ENCODE assay signal across 32 cellular contexts in the genomic region with DNA sequence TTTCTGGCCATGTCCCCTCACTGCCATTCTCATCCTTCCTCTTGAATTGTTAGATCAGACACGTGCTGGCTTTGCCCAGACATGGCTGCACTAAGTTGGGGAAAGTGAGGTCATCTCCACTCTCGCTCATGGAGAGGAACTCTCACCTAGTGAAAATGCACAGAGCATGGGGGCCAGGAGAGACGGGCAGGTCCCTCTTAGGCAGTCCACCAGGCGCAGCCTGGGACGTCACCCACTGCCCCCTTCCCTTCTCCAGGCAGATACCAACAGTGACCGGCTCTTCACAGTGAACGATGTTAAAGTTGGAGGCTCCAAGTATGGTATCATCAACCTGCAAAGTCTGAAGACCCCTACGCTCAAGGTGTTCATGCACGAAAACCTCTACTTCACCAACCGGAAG. TPM values are rescaled to one million over a fixed set of nuclear protein-coding genes. Genes with fewer than 3 reads are reported as not detected.
"Had no signal": no experiment of that assay in that cellular context is flagged by ENCODE, and none has a peak within 500 bp of the region (broad histone marks: within the 10 kb centered on the region; RNA-seq: fewer than 3 reads in every experiment).

No MANE protein-coding gene starts in this region.

- H3K9me3 Mint-ChIP-seq: activated CD4-positive, alpha-beta memory T cell treated with anti-CD3 and anti-CD28 coated beads for 36 hours; activated CD4-positive, alpha-beta T cell treated with anti-CD3 and anti-CD28 coated beads, Interleukin-2, amount 10 ng/mL, durations not matched to agents 24 days and 14 days; activated naive CD4-positive, alpha-beta T cell treated with anti-CD3 and anti-CD28 coated beads, Interleukin-2, amount 10 ng/mL, durations not matched to agents 7 days and 5 days; activated naive CD4-positive, alpha-beta T cell treated with anti-CD3 and anti-CD28 coated beads, Interleukin-2, amount 50 U/mL, for 72 hours; activated naive CD8-positive, alpha-beta T cell treated with anti-CD3 and anti-CD28 coated beads, Interleukin-2, amount 10 ng/mL, durations not matched to agents 7 days and 5 days; activated T-cell treated with anti-CD3 and anti-CD28 coated beads, Interleukin-2, amount 50 U/mL, for 72 hours; brain; dendritic cell treated with granulocyte-macrophage colony-stimulating factor and Interleukin-4, amounts not matched to agents 40 ng/mL and 50 ng/mL, for 4 days; endodermal cell had no signal

- H3K4me1 ChIP-seq: ascending aorta, breast epithelium, heart left ventricle had no signal

- H3K27ac Mint-ChIP-seq: activated CD4-positive, alpha-beta memory T cell treated with anti-CD3 and anti-CD28 coated beads for 36 hours; activated CD4-positive, alpha-beta T cell treated with anti-CD3 and anti-CD28 coated beads for 36 hours; activated CD4-positive, alpha-beta T cell treated with anti-CD3 and anti-CD28 coated beads, Interleukin-2, amount 10 ng/mL, durations not matched to agents 24 days and 14 days; activated CD8-positive, alpha-beta memory T cell treated with anti-CD3 and anti-CD28 coated beads, Interleukin-2, amount 10 ng/mL, durations not matched to agents 7 days and 5 days; activated CD8-positive, alpha-beta T cell treated with anti-CD3 and anti-CD28 coated beads, Interleukin-2, amount 10 ng/mL, durations not matched to agents 7 days and 5 days; activated naive CD4-positive, alpha-beta T cell treated with anti-CD3 and anti-CD28 coated beads, Interleukin-2, amount 10 ng/mL, durations not matched to agents 7 days and 5 days; activated naive CD8-positive, alpha-beta T cell treated with anti-CD3 and anti-CD28 coated beads, Interleukin-2, amount 10 ng/mL, durations not matched to agents 7 days and 5 days; activated T-cell treated with anti-CD3 and anti-CD28 coated beads, Interleukin-2, amount 50 U/mL, for 72 hours; brain; dendritic cell treated with granulocyte-macrophage colony-stimulating factor and Interleukin-4, amounts not matched to agents 40 ng/mL and 50 ng/mL, for 4 days; endodermal cell had no signal

- H3K27me3 Mint-ChIP-seq: activated CD4-positive, alpha-beta memory T cell treated with anti-CD3 and anti-CD28 coated beads for 36 hours; activated CD4-positive, alpha-beta T cell treated with anti-CD3 and anti-CD28 coated beads for 36 hours; activated CD4-positive, alpha-beta T cell treated with anti-CD3 and anti-CD28 coated beads, Interleukin-2, amount 10 ng/mL, durations not matched to agents 24 days and 14 days; activated CD8-positive, alpha-beta memory T cell treated with anti-CD3 and anti-CD28 coated beads, Interleukin-2, amount 10 ng/mL, durations not matched to agents 7 days and 5 days; activated naive CD4-positive, alpha-beta T cell treated with anti-CD3 and anti-CD28 coated beads, Interleukin-2, amount 10 ng/mL, durations not matched to agents 7 days and 5 days; activated naive CD8-positive, alpha-beta T cell treated with anti-CD3 and anti-CD28 coated beads, Interleukin-2, amount 10 ng/mL, durations not matched to agents 7 days and 5 days; brain; dendritic cell treated with granulocyte-macrophage colony-stimulating factor and Interleukin-4, amounts not matched to agents 40 ng/mL and 50 ng/mL, for 4 days had no signal

- H3K4me1 Mint-ChIP-seq: brain, endodermal cell had no signal

- ATAC-seq: activated CD4-positive, alpha-beta T cell treated with anti-CD3 and anti-CD28 coated beads for 36 hours; activated CD8-positive, alpha-beta memory T cell treated with anti-CD3 and anti-CD28 coated beads, Interleukin-2, amount 10 ng/mL, durations not matched to agents 7 days and 5 days; activated CD8-positive, alpha-beta T cell treated with anti-CD3 and anti-CD28 coated beads, Interleukin-2, amount 10 ng/mL, durations not matched to agents 7 days and 5 days; activated naive CD4-positive, alpha-beta T cell treated with anti-CD3 and anti-CD28 coated beads, Interleukin-2, amount 50 U/mL, for 72 hours; activated T-cell treated with anti-CD3 and anti-CD28 coated beads, Interleukin-2, amount 50 U/mL, for 72 hours; esophagus mucosa; heart left ventricle had no signal

- FAIRE-seq: frontal cortex had no signal

- H3K36me3 ChIP-seq: breast epithelium had no signal

- H3K4me3 ChIP-seq: ascending aorta, breast epithelium, cardiac muscle cell, coronary artery, dorsolateral prefrontal cortex, heart left ventricle had no signal

- H3K9me3 ChIP-seq: ascending aorta, breast epithelium, heart left ventricle had no signal

- DNase-seq: activated CD4-positive, alpha-beta memory T cell treated with anti-CD3 and anti-CD28 coated beads for 36 hours; activated CD4-positive, alpha-beta T cell treated with anti-CD3 and anti-CD28 coated beads for 36 hours; activated CD4-positive, alpha-beta T cell treated with anti-CD3 and anti-CD28 coated beads, Interleukin-2, amount 10 ng/mL, durations not matched to agents 24 days and 14 days; activated CD4-positive, CD25-positive, alpha-beta regulatory T cell; activated CD4-positive, CD25-positive, alpha-beta regulatory T cell treated with anti-CD3 and anti-CD28 coated beads, Interleukin-2, amount 50 U/mL, for 72 hours; activated CD8-positive, alpha-beta memory T cell treated with anti-CD3 and anti-CD28 coated beads, Interleukin-2, amount 10 ng/mL, durations not matched to agents 7 days and 5 days; activated CD8-positive, alpha-beta memory T cell treated with anti-CD3 and anti-CD28 coated beads, Interleukin-2, amount 50 U/mL, for 4 hours; activated CD8-positive, alpha-beta T cell treated with anti-CD3 and anti-CD28 coated beads, Interleukin-2, amount 10 ng/mL, durations not matched to agents 7 days and 5 days; activated gamma-delta T cell; activated naive CD4-positive, alpha-beta T cell; activated naive CD4-positive, alpha-beta T cell treated with anti-CD3 and anti-CD28 coated beads, Interleukin-2, amount 10 ng/mL, durations not matched to agents 7 days and 5 days; activated naive CD8-positive, alpha-beta T cell treated with anti-CD3 and anti-CD28 coated beads, Interleukin-2, amount 10 ng/mL, durations not matched to agents 7 days and 5 days; activated T-cell treated with anti-CD3 and anti-CD28 coated beads, Interleukin-2, amount 50 U/mL, for 1 hour; activated T-cell treated with anti-CD3 and anti-CD28 coated beads, Interleukin-2, amount 50 U/mL, for 72 hours; central memory CD4-positive, alpha-beta T cell; cerebellar nuclear complex; dorsolateral prefrontal cortex; effector memory CD4-positive, alpha-beta T cell; endodermal cell; foreskin fibroblast; glutamatergic neuron; heart left ventricle; T-helper 2 cell had no signal

- H3K4me3 Mint-ChIP-seq: activated CD4-positive, alpha-beta memory T cell treated with anti-CD3 and anti-CD28 coated beads for 36 hours; activated CD4-positive, alpha-beta T cell treated with anti-CD3 and anti-CD28 coated beads for 36 hours; activated CD4-positive, alpha-beta T cell treated with anti-CD3 and anti-CD28 coated beads, Interleukin-2, amount 10 ng/mL, durations not matched to agents 24 days and 14 days; activated CD8-positive, alpha-beta memory T cell treated with anti-CD3 and anti-CD28 coated beads, Interleukin-2, amount 10 ng/mL, durations not matched to agents 7 days and 5 days; activated CD8-positive, alpha-beta T cell treated with anti-CD3 and anti-CD28 coated beads, Interleukin-2, amount 10 ng/mL, durations not matched to agents 7 days and 5 days; activated naive CD4-positive, alpha-beta T cell treated with anti-CD3 and anti-CD28 coated beads, Interleukin-2, amount 10 ng/mL, durations not matched to agents 7 days and 5 days; activated naive CD8-positive, alpha-beta T cell treated with anti-CD3 and anti-CD28 coated beads, Interleukin-2, amount 10 ng/mL, durations not matched to agents 7 days and 5 days; activated T-cell treated with anti-CD3 and anti-CD28 coated beads, Interleukin-2, amount 50 U/mL, for 72 hours; brain; dendritic cell treated with granulocyte-macrophage colony-stimulating factor and Interleukin-4, amounts not matched to agents 40 ng/mL and 50 ng/mL, for 4 days; endodermal cell had no signal

- H3K27me3 ChIP-seq: ascending aorta, breast epithelium, cardiac muscle cell, dorsolateral prefrontal cortex, heart left ventricle had no signal

- H3K27ac ChIP-seq: ascending aorta, breast epithelium, cardiac muscle cell, coronary artery, dorsolateral prefrontal cortex, heart left ventricle had no signal

RNA-seq across cellular contexts. Expression of a gene that starts 51.7 kb away (rescaled TPM):
- total RNA-seq: endodermal cell had no signal
